In the genomic region with DNA sequence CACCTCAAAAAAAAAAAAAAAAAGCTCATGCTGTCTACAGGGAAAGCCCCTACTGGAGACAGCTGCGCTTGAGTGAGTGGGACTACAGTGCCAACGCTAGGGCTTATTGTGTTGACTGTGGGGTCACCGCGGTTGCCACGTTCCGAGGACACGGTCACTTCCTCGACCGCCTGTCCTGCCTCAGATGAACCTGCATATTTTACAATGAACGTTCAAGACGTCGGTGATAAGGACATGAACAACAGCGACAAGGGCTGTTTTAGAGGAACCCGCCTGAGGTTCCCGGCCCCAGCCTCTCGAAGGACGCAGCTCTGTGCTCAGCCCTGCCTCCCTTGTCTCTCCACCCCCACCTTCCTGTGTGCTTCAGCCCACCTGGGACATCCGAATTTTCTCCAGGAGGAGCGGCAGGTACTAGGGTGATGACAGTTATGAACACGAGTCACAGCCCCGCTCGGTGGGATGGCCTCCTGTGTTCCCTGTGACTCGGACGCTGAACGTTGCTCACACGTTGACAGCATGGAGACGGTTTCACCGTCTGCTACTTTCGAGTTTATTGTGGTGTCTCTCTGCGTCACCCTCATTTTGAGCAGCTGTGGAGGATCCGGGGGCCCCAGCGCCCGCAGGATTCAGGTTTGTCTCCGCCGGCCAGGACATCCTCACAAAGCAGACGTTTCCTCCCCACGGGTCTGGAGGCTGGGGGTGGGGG, we compare ENCODE assay signal across 7 cellular contexts. TPM values are rescaled to one million over a fixed set of nuclear protein-coding genes. Genes with fewer than 3 reads are reported as not detected.
DNase-seq lines count a peak whose midpoint lies in the region; ATAC-seq, FAIRE-seq and TF ChIP-seq lines count a peak whose summit lies in the region.

No MANE protein-coding gene starts in this region.

- CTCF ChIA-PET in K562 (lab: Yijun Ruan, JAX; ENCODE audit: low intra/inter-chr PET ratio), result no interaction called here

- no peaks in the 10 kb centered on the region for H3K9me3 ChIP-seq in K562 (replicated peaks; ENCODE audit: control insufficient read depth, insufficient read depth, low read depth, low read length)

- H2AFZ ChIP-seq in K562 (ENCODE audit: low read depth, low read length), result peak overlapping the region; percentile 96

- no peak for TF ChIP-seq POLR2A in K562 (conservative IDR thresholded peaks at IDR 0.05)

- DNase-seq in T-helper 1 cell, result peak in 3 of 5 donors; percentile 27 to 79 (median 32)
- peak in 2 of 4 experiments; percentile 51 to 54 for DNase-seq in K562 (ENCODE audit: extremely low read depth in 1 of 4, low spot score in 3 of 4)
- peak; percentile 16 to 30 for DNase-seq in stimulated activated CD8-positive, alpha-beta memory T cell treated with anti-CD3 and anti-CD28 coated beads, Interleukin-15, amount 100 ng/mL, for 4 hours (ENCODE audit: low read depth in 2 of 2)
- DNase-seq in NCI-H1092 treated with DMSO at 0.1 percent for 48 hours (lab: John Stamatoyannopoulos, UW), result no peak
- DNase-seq in NCI-H345 treated with DMSO at 0.1 percent for 48 hours (lab: John Stamatoyannopoulos, UW; ENCODE audit: unreplicated experiment), result no peak
- DNase-seq in GOT3 (lab: John Stamatoyannopoulos, UW), result no peak

- H3K4me1 ChIP-seq in K562 (replicated peaks in 1 of 2; ENCODE audit: control insufficient read depth in 2 of 2, insufficient read depth in 2 of 2, low read length in 2 of 2), result peaks cover 12 to 27% of the 10 kb centered on the region in 2 experiments; a peak in 4 of 5 replicates

- H3K9ac ChIP-seq in K562 (ENCODE audit: insufficient read depth in 1 of 2, low read depth in 2 of 2, low read length in 2 of 2), result peak overlapping the region; percentile 51 to 86

- in situ Hi-C loops in K562 (cut with MboI), result no loop called here

- TF ChIP-seq RAD21 in K562 (CRISPR knock-in tag; conservative IDR thresholded peaks at IDR 0.05 in 1 of 2, IDR thresholded peaks at IDR 0.05 in 1 of 2), result no peak

- POLR2A ChIA-PET in K562 (lab: Yijun Ruan, JAX), result interaction anchor here (0.5 to 1.5 kb wide), 3 partner anchors 11 to 305 kb away, joined by 3 to 5 read pairs (median 3); no protein-coding TSS in a partner anchor

- no peaks in the 10 kb centered on the region for H3K9me1 ChIP-seq in K562 (ENCODE audit: control insufficient read depth, insufficient read depth, low read length)

- peak overlapping the region; percentile 72 for H3K4me2 ChIP-seq in K562 (ENCODE audit: insufficient read depth, low read length)

- no peak overlapping the region for H3K4me3 ChIP-seq in K562

- H4K20me1 ChIP-seq in K562 (replicated peaks; ENCODE audit: control insufficient read depth, insufficient read depth, low read length), result no peaks in the 10 kb centered on the region

- TF ChIP-seq CTCF in K562 (IDR thresholded peaks at IDR 0.05 in 2 of 3, conservative IDR thresholded peaks at IDR 0.05 in 1 of 3; ENCODE audit: insufficient read depth in 2 of 3, low read depth in 1 of 3, low read length in 3 of 3), result no peak

- H3K36me3 ChIP-seq in K562 (ENCODE audit: control insufficient read depth, insufficient read depth, low read length), result no peaks in the 10 kb centered on the region

- no peak for TF ChIP-seq EP300 in K562 (IDR thresholded peaks at IDR 0.05; ENCODE audit: low read length)

- H3K79me2 ChIP-seq in K562 (ENCODE audit: control insufficient read depth, insufficient read depth, low read length), result no peaks in the 10 kb centered on the region

- ATAC-seq in GM21528 (IDR thresholded peaks at IDR 0.05; ENCODE audit: low FRiP score, unreplicated experiment), result peak; percentile 70
- peak; percentile 77 for ATAC-seq in K562

- no peaks in the 10 kb centered on the region for H3K27me3 ChIP-seq in K562 (ENCODE audit: control insufficient read depth in 2 of 2, insufficient read depth in 2 of 2, low read length in 2 of 2)

- peak; percentile 68 for FAIRE-seq in K562 (lab: Jason Lieb, UNC)

- no TSS peak for BruUV-seq in K562 (replicated peaks; lab: Mats Ljungman, UMichigan)

- WGBS in K562 (ENCODE audit: insufficient coverage, low coverage, missing lambda C conversion rate), result 17% methylated on average over 36 of the region's 37 CpGs

- peak overlapping the region; percentile 33; the same call in 1 of the 3 replicates for H3K27ac ChIP-seq in K562 (ENCODE audit: extremely low read depth, low read depth, low read length)

- intact Hi-C loops in K562 (cut with micrococcal nuclease), result no loop called here

RNA-seq across cellular contexts. Expression of gene DIPK1B, which starts 11.3 kb away (rescaled TPM):
- 11.8 and 45.1 TPM in 2 replicates for total RNA-seq in K562 (2011; cell fraction: chromatin; rRNA removed; ENCODE audit: low replicate concordance)
- 39.9 and 47.9 TPM in 2 replicates for total RNA-seq in K562 (2011; cell fraction: nucleolus; rRNA removed)
- total RNA-seq in K562 (2011; cell fraction: nucleoplasm; rRNA removed), result 25.8 and 26.4 TPM in 2 replicates
- 22.3 and 25.2 TPM in 2 replicates for total RNA-seq in K562 (2014; rRNA removed)
- 2.8 TPM in 2 replicates for total RNA-seq in K562 (2014; rRNA removed; fragmentation: Illumina TruSeq; extraction: Trizol)
- 5.9 and 7.4 TPM in 2 replicates for total RNA-seq in K562 (2015; rRNA removed; fragmentation: Illumina TruSeq; extraction: Trizol)
- total RNA-seq in K562 (2021), result 20.4 TPM in 2 replicates
- 11.4 and 20.2 TPM in 2 replicates for polyA plus RNA-seq in K562 (2011; rRNA removed)
- polyA plus RNA-seq in K562 (2011; cell fraction: cytosol; rRNA removed), result 26.7 and 64.0 TPM in 2 replicates
- polyA plus RNA-seq in K562 (2011; cell fraction: nucleus; rRNA removed), result 41.8 and 57.7 TPM in 2 replicates
- 9.0 and 14.4 TPM in 2 replicates for polyA plus RNA-seq in K562 (2012)
- 4.2 and 6.8 TPM in 2 replicates for polyA plus RNA-seq in K562 (2014; fragmentation: Illumina TruSeq; extraction: Trizol)
- under 1 TPM; 0.08 to 0.21 TPM for polyA plus RNA-seq in K562 (2014; fragmentation: Nextera tagmentation; extraction: Ambion mirVana)
- 20.5 and 21.2 TPM in 2 replicates for polyA plus RNA-seq in K562 (2014; rRNA removed)
- 3.7 and 4.5 TPM in 2 replicates for polyA minus RNA-seq in K562 (2011; rRNA and poly(A)+ RNA removed)
- 13.1 and 14.0 TPM in 2 replicates for polyA minus RNA-seq in K562 (2011; cell fraction: cytosol; rRNA and poly(A)+ RNA removed)
- polyA minus RNA-seq in K562 (2011; cell fraction: nucleus; rRNA and poly(A)+ RNA removed), result 9.0 and 9.8 TPM in 2 replicates

RNA-seq across cellular contexts. Expression of gene AGPAT2, which starts 13.9 kb away (rescaled TPM):
- 18.6 and 52.7 TPM in 2 replicates for total RNA-seq in K562 (2011; cell fraction: chromatin; rRNA removed; ENCODE audit: low replicate concordance)
- total RNA-seq in K562 (2011; cell fraction: nucleolus; rRNA removed), result 77.5 and 84.7 TPM in 2 replicates
- 39.6 and 45.3 TPM in 2 replicates for total RNA-seq in K562 (2011; cell fraction: nucleoplasm; rRNA removed)
- total RNA-seq in K562 (2014; rRNA removed) (45.5 and 56.5 TPM in 2 replicates), K562 (2014; rRNA removed; fragmentation: Illumina TruSeq; extraction: Trizol) (7.2 and 8.5 TPM in 2 replicates), K562 (2015; rRNA removed; fragmentation: Illumina TruSeq; extraction: Trizol) (27.7 and 31.8 TPM in 2 replicates), K562 (2021) (52.6 and 54.5 TPM in 2 replicates)
- polyA plus RNA-seq in K562 (2011; rRNA removed) (17.3 and 25.4 TPM in 2 replicates), K562 (2014; fragmentation: Illumina TruSeq; extraction: Trizol) (23.9 and 38.6 TPM in 2 replicates), K562 (2014; fragmentation: Nextera tagmentation; extraction: Ambion mirVana) (under 1 TPM; 0.13 to 0.45 TPM), K562 (2014; rRNA removed) (47.1 and 51.9 TPM in 2 replicates)
- 37.8 and 64.3 TPM in 2 replicates for polyA plus RNA-seq in K562 (2011; cell fraction: cytosol; rRNA removed)
- 26.1 and 33.3 TPM in 2 replicates for polyA plus RNA-seq in K562 (2011; cell fraction: nucleus; rRNA removed)
- polyA plus RNA-seq in K562 (2012), result 34.3 and 52.5 TPM in 2 replicates
- polyA minus RNA-seq in K562 (2011; rRNA and poly(A)+ RNA removed), result 10.0 and 12.2 TPM in 2 replicates
- 19.5 and 23.0 TPM in 2 replicates for polyA minus RNA-seq in K562 (2011; cell fraction: cytosol; rRNA and poly(A)+ RNA removed)
- polyA minus RNA-seq in K562 (2011; cell fraction: nucleus; rRNA and poly(A)+ RNA removed), result 21.4 and 30.0 TPM in 2 replicates

RNA-seq across cellular contexts. Expression of gene EGFL7, which starts 38.4 kb away (rescaled TPM):
- total RNA-seq in K562 (2011; cell fraction: chromatin; rRNA removed; ENCODE audit: low replicate concordance), result 149 and 838 TPM in 2 replicates
- 1,169 and 1,462 TPM in 2 replicates for total RNA-seq in K562 (2011; cell fraction: nucleolus; rRNA removed)
- 493 and 520 TPM in 2 replicates for total RNA-seq in K562 (2011; cell fraction: nucleoplasm; rRNA removed)
- total RNA-seq in K562 (2014; rRNA removed) (217 and 294 TPM in 2 replicates), K562 (2014; rRNA removed; fragmentation: Illumina TruSeq; extraction: Trizol) (6.6 and 10.2 TPM in 2 replicates), K562 (2015; rRNA removed; fragmentation: Illumina TruSeq; extraction: Trizol) (55.3 and 55.5 TPM in 2 replicates), K562 (2021) (213 and 225 TPM in 2 replicates)
- polyA plus RNA-seq in K562 (2011; rRNA removed) (220 and 305 TPM in 2 replicates), K562 (2014; fragmentation: Illumina TruSeq; extraction: Trizol) (16.3 and 110 TPM in 2 replicates), K562 (2014; fragmentation: Nextera tagmentation; extraction: Ambion mirVana) (10 to 100 TPM in 1 of 2 experiments, 1 to 10 TPM in 1; 1.5 to 10.9 TPM), K562 (2014; rRNA removed) (286 and 294 TPM in 2 replicates)
- polyA plus RNA-seq in K562 (2011; cell fraction: cytosol; rRNA removed), result 390 and 1,175 TPM in 2 replicates
- polyA plus RNA-seq in K562 (2011; cell fraction: nucleus; rRNA removed), result 1,734 and 4,262 TPM in 2 replicates
- polyA plus RNA-seq in K562 (2012), result 148 and 194 TPM in 2 replicates
- polyA minus RNA-seq in K562 (2011; rRNA and poly(A)+ RNA removed), result 33.5 and 52.0 TPM in 2 replicates
- polyA minus RNA-seq in K562 (2011; cell fraction: cytosol; rRNA and poly(A)+ RNA removed), result 222 and 294 TPM in 2 replicates
- polyA minus RNA-seq in K562 (2011; cell fraction: nucleus; rRNA and poly(A)+ RNA removed), result 630 and 998 TPM in 2 replicates

RNA-seq across cellular contexts. Expression of gene LCN10, which starts 41.6 kb away (rescaled TPM):
- 0.44 TPM in 1 of 2 replicates, not detected in the other for total RNA-seq in K562 (2011; cell fraction: chromatin; rRNA removed; ENCODE audit: low replicate concordance)
- total RNA-seq in K562 (2011; cell fraction: nucleolus; rRNA removed), result 0.17 and 0.26 TPM in 2 replicates
- total RNA-seq in K562 (2011; cell fraction: nucleoplasm; rRNA removed), result 0.44 TPM in 1 of 2 replicates, not detected in the other
- total RNA-seq in K562 (2014; rRNA removed) (0.12 TPM in 1 of 2 replicates, not detected in the other), K562 (2014; rRNA removed; fragmentation: Illumina TruSeq; extraction: Trizol) (not detected in 2 replicates), K562 (2015; rRNA removed; fragmentation: Illumina TruSeq; extraction: Trizol) (0.11 TPM in 1 of 2 replicates, not detected in the other), K562 (2021) (0.29 TPM in 1 of 2 replicates, not detected in the other)
- polyA plus RNA-seq in K562 (2011; rRNA removed) (0.11 and 0.14 TPM in 2 replicates), K562 (2014; fragmentation: Illumina TruSeq; extraction: Trizol) (0.11 and 0.21 TPM in 2 replicates), K562 (2014; fragmentation: Nextera tagmentation; extraction: Ambion mirVana) (under 1 TPM in 1 of 2 experiments, not detected in 1; 0.10 TPM), K562 (2014; rRNA removed) (0.16 TPM in 1 of 2 replicates, not detected in the other)
- polyA plus RNA-seq in K562 (2011; cell fraction: cytosol; rRNA removed), result 0.35 and 0.42 TPM in 2 replicates
- polyA plus RNA-seq in K562 (2011; cell fraction: nucleus; rRNA removed), result 0.10 and 1.1 TPM in 2 replicates
- 0.14 TPM in 1 of 2 replicates, not detected in the other for polyA plus RNA-seq in K562 (2012)
- 0.14 TPM in 1 of 2 replicates, not detected in the other for polyA minus RNA-seq in K562 (2011; rRNA and poly(A)+ RNA removed)
- not detected in 2 replicates for polyA minus RNA-seq in K562 (2011; cell fraction: cytosol; rRNA and poly(A)+ RNA removed)
- polyA minus RNA-seq in K562 (2011; cell fraction: nucleus; rRNA and poly(A)+ RNA removed), result 0.40 TPM in 1 of 2 replicates, not detected in the other

RNA-seq across cellular contexts. Expression of gene LCN6, which starts 47.2 kb away (rescaled TPM):
- 0.86 TPM in 1 of 2 replicates, not detected in the other for total RNA-seq in K562 (2011; cell fraction: chromatin; rRNA removed; ENCODE audit: low replicate concordance)
- 0.67 and 1.6 TPM in 2 replicates for total RNA-seq in K562 (2011; cell fraction: nucleolus; rRNA removed)
- total RNA-seq in K562 (2011; cell fraction: nucleoplasm; rRNA removed), result 0.81 TPM in 1 of 2 replicates, not detected in the other
- total RNA-seq in K562 (2014; rRNA removed) (0.45 and 0.57 TPM in 2 replicates), K562 (2014; rRNA removed; fragmentation: Illumina TruSeq; extraction: Trizol) (0.33 TPM in 1 of 2 replicates, not detected in the other), K562 (2015; rRNA removed; fragmentation: Illumina TruSeq; extraction: Trizol) (not detected in 2 replicates), K562 (2021) (not detected in 2 replicates)
- polyA plus RNA-seq in K562 (2011; rRNA removed) (0.42 TPM in 1 of 2 replicates, not detected in the other), K562 (2014; fragmentation: Illumina TruSeq; extraction: Trizol) (not detected in 2 replicates), K562 (2014; fragmentation: Nextera tagmentation; extraction: Ambion mirVana) (under 1 TPM in 1 of 2 experiments, not detected in 1; 0.10 TPM), K562 (2014; rRNA removed) (2.2 TPM in 1 of 2 replicates, not detected in the other)
- 0.98 TPM in 1 of 2 replicates, not detected in the other for polyA plus RNA-seq in K562 (2011; cell fraction: cytosol; rRNA removed)
- polyA plus RNA-seq in K562 (2011; cell fraction: nucleus; rRNA removed), result 4.3 TPM in 1 of 2 replicates, not detected in the other
- polyA plus RNA-seq in K562 (2012), result 0.12 TPM in 1 of 2 replicates, not detected in the other
- not detected in 2 replicates for polyA minus RNA-seq in K562 (2011; rRNA and poly(A)+ RNA removed)
- not detected in 2 replicates for polyA minus RNA-seq in K562 (2011; cell fraction: cytosol; rRNA and poly(A)+ RNA removed)
- not detected in 2 replicates for polyA minus RNA-seq in K562 (2011; cell fraction: nucleus; rRNA and poly(A)+ RNA removed)

Comparison
In these comparisons a context has a peak if more than half of its experiments do, and no peak if none do; other contexts are left out.
1. DNase-seq: peak in T-helper 1 cell (3 of 5) and stimulated activated CD8-positive, alpha-beta memory T cell treated with anti-CD3 and anti-CD28 coated beads, Interleukin-15, amount 100 ng/mL, for 4 hours (2 of 2); none in NCI-H1092 treated with DMSO at 0.1 percent for 48 hours (single experiment), NCI-H345 treated with DMSO at 0.1 percent for 48 hours (single experiment) and GOT3 (single experiment).